Comparison of ENCODE assay signal across 8 cellular contexts in genomic region chr5:145834917-145835838, GRCh38. TPM values are rescaled to one million over a fixed set of nuclear protein-coding genes. Genes with fewer than 3 reads are reported as not detected.
DNase-seq lines count a peak whose midpoint lies in the region; ATAC-seq, FAIRE-seq and TF ChIP-seq lines count a peak whose summit lies in the region.

Gene PRELID2, minus strand, starts transcription at chr5:145835342. Its CDS starts 91 bp downstream, at chr5:145835251.

- DNase-seq in DMS 273 treated with DMSO at 0.1 percent for 48 hours (lab: John Stamatoyannopoulos, UW) (peak; percentile 70), HT-29 (ENCODE audit: low spot score) (peak; percentile 95), RCC 7860 (ENCODE audit: low spot score) (peak; percentile 87), glomerular visceral epithelial cell (ENCODE audit: extremely low spot score) (peak; percentile 94), neuronal stem cell (ENCODE audit: low spot score) (peak; percentile 83), testis (peak; percentile 94)
- peak; percentile 55 for DNase-seq in activated naive CD4-positive, alpha-beta T cell treated with anti-CD3 and anti-CD28 coated beads, Interleukin-2, amount 10 ng/mL, durations not matched to agents 7 days and 5 days

- no peak within 1 kb of the TSS for H2BK15ac ChIP-seq in neuronal stem cell (ENCODE audit: low read length)

- WGBS in neuronal stem cell (ENCODE audit: extremely low coverage in 2 of 2, insufficient read length in 2 of 2, insufficient replicate concordance in 1 of 2), 2 donors = no CpG with 5 or more reads among the region's 71 CpGs
- 1 to 2% methylated on average over 38 to 71 of the region's 71 CpGs for WGBS in testis, 2 donors

- no peaks in the 10 kb centered on the region for H3K79me1 ChIP-seq in neuronal stem cell (ENCODE audit: low read depth, low read length)

- H3K36me3 ChIP-seq in neuronal stem cell (replicated peaks in 1 of 2; ENCODE audit: control insufficient read depth in 2 of 2, insufficient read depth in 2 of 2, low read length in 2 of 2) (no peaks in the 10 kb centered on the region), testis (ENCODE audit: low read depth, missing control alignments) (no peaks in the 10 kb centered on the region)

- no peak within 1 kb of the TSS for H2BK120ac ChIP-seq in neuronal stem cell (ENCODE audit: low read depth, low read length)

- H3K4me3 ChIP-seq in neuronal stem cell (ENCODE audit: low read length in 2 of 2) (peak within 1 kb of the TSS; percentile 43 to 89), testis (peak within 1 kb of the TSS; percentile 65 to 81)

- no peak for TF ChIP-seq CTCF in testis (IDR thresholded peaks at IDR 0.05)

- peaks cover 19% of the 10 kb centered on the region for H3K27me3 Mint-ChIP-seq in activated naive CD4-positive, alpha-beta T cell treated with anti-CD3 and anti-CD28 coated beads, Interleukin-2, amount 10 ng/mL, durations not matched to agents 7 days and 5 days

- H3K9me3 Mint-ChIP-seq in activated naive CD4-positive, alpha-beta T cell treated with anti-CD3 and anti-CD28 coated beads, Interleukin-2, amount 10 ng/mL, durations not matched to agents 7 days and 5 days = no peaks in the 10 kb centered on the region

- H3K14ac ChIP-seq in neuronal stem cell (ENCODE audit: low read length) = no peak within 1 kb of the TSS

- no peak for FAIRE-seq in RCC 7860 (lab: Jason Lieb, UNC)

- peaks cover 0 to 30% (median 0%) of the 10 kb centered on the region in 3 experiments for H3K27me3 ChIP-seq in neuronal stem cell (ENCODE audit: control insufficient read depth in 3 of 3, insufficient read depth in 3 of 3, low read depth in 1 of 3, low read length in 3 of 3)
- no peaks in the 10 kb centered on the region for H3K27me3 ChIP-seq in testis

- peak; percentile 83 for ATAC-seq in GM21515 (IDR thresholded peaks at IDR 0.05; ENCODE audit: unreplicated experiment)

- H3K27ac ChIP-seq in neuronal stem cell (replicated peaks; ENCODE audit: low read length) = no peak within 1 kb of the TSS
- H3K27ac ChIP-seq in testis = peak within 1 kb of the TSS; percentile 16 to 70

- no peak within 1 kb of the TSS for H4K8ac ChIP-seq in neuronal stem cell (ENCODE audit: low read depth, low read length)

- H2BK12ac ChIP-seq in neuronal stem cell (ENCODE audit: low read length) = no peak within 1 kb of the TSS

- peaks cover 0 to 6% of the 10 kb centered on the region in 2 donors for H3K4me1 ChIP-seq in neuronal stem cell (ENCODE audit: control insufficient read depth in 2 of 2, insufficient read depth in 1 of 2, low read depth in 1 of 2, low read length in 2 of 2)
- peaks cover 10% of the 10 kb centered on the region for H3K4me1 ChIP-seq in testis

- no peak within 1 kb of the TSS for H4K91ac ChIP-seq in neuronal stem cell (ENCODE audit: low read depth, low read length, poor library complexity)

- peak within 1 kb of the TSS; percentile 94 for H2AFZ ChIP-seq in neuronal stem cell (ENCODE audit: low read length)

- H3K36me3 Mint-ChIP-seq in activated naive CD4-positive, alpha-beta T cell treated with anti-CD3 and anti-CD28 coated beads, Interleukin-2, amount 10 ng/mL, durations not matched to agents 7 days and 5 days = no peaks in the 10 kb centered on the region

- no peak within 1 kb of the TSS for H3K27ac Mint-ChIP-seq in activated naive CD4-positive, alpha-beta T cell treated with anti-CD3 and anti-CD28 coated beads, Interleukin-2, amount 10 ng/mL, durations not matched to agents 7 days and 5 days

- H3K9me3 ChIP-seq in neuronal stem cell (replicated peaks in 1 of 2; ENCODE audit: control insufficient read depth in 2 of 2, insufficient read depth in 1 of 2, low read depth in 1 of 2, low read length in 2 of 2) (no peaks in the 10 kb centered on the region), testis (no peaks in the 10 kb centered on the region)

- H2BK5ac ChIP-seq in neuronal stem cell (ENCODE audit: low read length) = no peak within 1 kb of the TSS

- peak within 1 kb of the TSS; percentile 52 for H3K4me3 Mint-ChIP-seq in activated naive CD4-positive, alpha-beta T cell treated with anti-CD3 and anti-CD28 coated beads, Interleukin-2, amount 10 ng/mL, durations not matched to agents 7 days and 5 days

- H3K4me1 Mint-ChIP-seq in activated naive CD4-positive, alpha-beta T cell treated with anti-CD3 and anti-CD28 coated beads, Interleukin-2, amount 10 ng/mL, durations not matched to agents 7 days and 5 days = peaks cover 9% of the 10 kb centered on the region

- TF ChIP-seq POLR2A in testis (IDR thresholded peaks at IDR 0.05) = peak; percentile 15

- no peak within 1 kb of the TSS for H2AK5ac ChIP-seq in neuronal stem cell (ENCODE audit: low read depth, low read length)

- no peak within 1 kb of the TSS for H3K4ac ChIP-seq in neuronal stem cell (ENCODE audit: low read length)

- H3K18ac ChIP-seq in neuronal stem cell (ENCODE audit: low read length) = peak within 1 kb of the TSS; percentile 68

- peak within 1 kb of the TSS; percentile 51 for H3K23ac ChIP-seq in neuronal stem cell (ENCODE audit: low read depth, low read length, poor library complexity)

- H3K9ac ChIP-seq in neuronal stem cell (ENCODE audit: low read depth, low read length, poor library complexity) = peak within 1 kb of the TSS; percentile 89

- intact Hi-C loops in testis (cut with DNase I; ENCODE audit: low total_unique reads) = no loop called here

- peak within 1 kb of the TSS; percentile 82 for H3K4me2 ChIP-seq in neuronal stem cell (ENCODE audit: insufficient read depth, low read length, poor library complexity, severe bottlenecking)

- CTCF ChIA-PET in activated naive CD4-positive, alpha-beta T cell treated with anti-CD3 and anti-CD28 coated beads, Interleukin-2, amount 10 ng/mL, durations not matched to agents 7 days and 5 days (lab: Charles Lee) = interaction anchor here (1.2 to 1.5 kb wide), 2 partner anchors 9 to 296 kb away, joined by 4 to 6 read pairs; no protein-coding TSS in a partner anchor

RNA-seq across cellular contexts. Expression of gene PRELID2, which starts in this region (rescaled TPM):
- 49.7 and 55.9 TPM in 2 replicates for total RNA-seq in HT-29 (2014; rRNA removed; shearing (Covaris generic))
- polyA plus RNA-seq in neuronal stem cell (2013, experiment 1 of 2) = 16.2 TPM
- 16.6 TPM for polyA plus RNA-seq in neuronal stem cell (2013, experiment 2 of 2)
- 10 to 100 TPM; 13.8 to 15.7 TPM for total RNA-seq in testis
- 2.9 TPM for polyA plus RNA-seq in testis (ENCODE audit: insufficient read depth, low read depth, low replicate concordance)
